ENCODE assay signal across 24 cellular contexts in the genomic region with DNA sequence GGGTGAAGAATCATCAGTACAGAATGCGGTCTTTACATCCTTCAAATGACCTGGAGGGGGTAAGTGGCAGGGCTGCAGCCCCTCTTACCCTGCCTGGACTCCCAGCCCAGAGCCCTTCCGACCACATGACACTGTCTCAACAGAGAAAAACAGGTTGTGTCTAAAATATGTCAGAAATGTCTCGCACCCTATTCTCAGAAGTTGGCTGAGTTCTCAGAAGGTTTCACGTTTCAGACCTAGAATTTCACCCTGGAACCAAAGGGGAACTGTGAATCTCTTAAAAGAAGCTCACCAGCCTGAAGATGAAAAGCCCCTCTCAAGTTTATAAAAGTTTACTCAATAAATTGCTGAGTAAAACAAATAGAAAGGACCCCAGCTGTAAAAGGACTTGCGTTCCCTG. TPM values are rescaled to one million over a fixed set of nuclear protein-coding genes. Genes with fewer than 3 reads are reported as not detected.
"Had no signal": no experiment of that assay in that cellular context is flagged by ENCODE, and none has a peak within 500 bp of the region (broad histone marks: within the 10 kb centered on the region; RNA-seq: fewer than 3 reads in every experiment).

No MANE protein-coding gene starts in this region.

- H3K4me1 ChIP-seq: colonic mucosa, esophagus squamous epithelium, gastrocnemius medialis, heart right ventricle, left lung, lower lobe of right lung had no signal

- DNase-seq: colonic mucosa; cortex of kidney; effector CD8-positive, alpha-beta T cell; effector memory CD8-positive, alpha-beta T cell; endodermal cell; erythroblast; esophagus squamous epithelium; foreskin fibroblast; foreskin melanocyte; gastrocnemius medialis; glutamatergic neuron; head of caudate nucleus; heart right ventricle; hippocampal formation; left cardiac atrium; left lung; left ventricle myocardium superior; lower lobe of right lung; mesenchymal stem cell; mucosa of descending colon; naive B cell; naive thymus-derived CD8-positive, alpha-beta T cell had no signal

- H3K36me3 ChIP-seq: colonic mucosa, esophagus squamous epithelium, gastrocnemius medialis, heart right ventricle, left lung, lower lobe of right lung had no signal

- H3K27ac ChIP-seq: colonic mucosa, epithelial cell of prostate, esophagus squamous epithelium, gastrocnemius medialis, heart right ventricle, left lung, lower lobe of right lung had no signal

- ATAC-seq: effector memory CD8-positive, alpha-beta T cell; esophagus mucosa; gastrocnemius medialis; heart right ventricle; left cardiac atrium; left lung; left ventricle myocardium superior; lower lobe of right lung; mucosa of descending colon; naive thymus-derived CD8-positive, alpha-beta T cell had no signal

- H3K4me3 ChIP-seq: colonic mucosa, esophagus squamous epithelium, gastrocnemius medialis, heart right ventricle, left lung, lower lobe of right lung, mucosa of descending colon had no signal

- H3K9me3 ChIP-seq: colonic mucosa, esophagus squamous epithelium, gastrocnemius medialis, left lung, mucosa of descending colon had no signal

RNA-seq across cellular contexts. Expression of a gene that starts 7.0 kb away (rescaled TPM):
- total RNA-seq: naive thymus-derived CD8-positive, alpha-beta T cell had no signal
- polyA plus RNA-seq: naive thymus-derived CD8-positive, alpha-beta T cell had no signal
